ENCODE assay signal across 16 cellular contexts in genomic region chr9:98178874-98179850, GRCh38.
"Had no signal": no experiment of that assay in that cellular context is flagged by ENCODE, and none has a peak within 500 bp of the region (broad histone marks: within the 10 kb centered on the region; RNA-seq: fewer than 3 reads in every experiment).

No MANE protein-coding gene starts in this region.

- H3K9me3 ChIP-seq: adrenal gland, lower lobe of right lung, psoas muscle, stomach had no signal

- H3K27me3 Mint-ChIP-seq: activated CD4-positive, alpha-beta memory T cell treated with anti-CD3 and anti-CD28 coated beads, Interleukin-2, amount 10 ng/mL, durations not matched to agents 7 days and 5 days; activated CD4-positive, alpha-beta T cell treated with anti-CD3 and anti-CD28 coated beads for 36 hours; activated naive CD4-positive, alpha-beta T cell treated with anti-CD3 and anti-CD28 coated beads, Interleukin-2, amount 50 U/mL, for 24 hours had no signal

- DNase-seq: activated CD4-positive, alpha-beta memory T cell treated with anti-CD3 and anti-CD28 coated beads, Interleukin-2, amount 10 ng/mL, durations not matched to agents 7 days and 5 days; activated CD4-positive, alpha-beta T cell treated with anti-CD3 and anti-CD28 coated beads for 36 hours; activated effector memory CD4-positive, alpha-beta T cell treated with anti-CD3 and anti-CD28 coated beads, Interleukin-2, amount 50 U/mL, for 16 hours; activated T-cell treated with anti-CD3 and anti-CD28 coated beads, Interleukin-2, amount 50 U/mL, for 4 hours; adrenal gland; endodermal cell; left colon; lower lobe of right lung; nephron progenitor cell; psoas muscle; stomach had no signal

- FAIRE-seq: islet of Langerhans, urothelium cell line had no signal

- H3K27ac ChIP-seq: adrenal gland, dorsolateral prefrontal cortex, lower lobe of right lung, psoas muscle, stomach had no signal

- H3K4me1 ChIP-seq: adrenal gland, psoas muscle had no signal

- H3K4me3 ChIP-seq: adrenal gland, dorsolateral prefrontal cortex, lower lobe of right lung, psoas muscle, stomach had no signal

- H3K9me3 Mint-ChIP-seq: activated CD4-positive, alpha-beta memory T cell treated with anti-CD3 and anti-CD28 coated beads, Interleukin-2, amount 10 ng/mL, durations not matched to agents 7 days and 5 days; activated naive CD4-positive, alpha-beta T cell treated with anti-CD3 and anti-CD28 coated beads, Interleukin-2, amount 50 U/mL, for 24 hours; activated T-cell treated with anti-CD3 and anti-CD28 coated beads, Interleukin-2, amount 50 U/mL, for 4 hours; endodermal cell; nephron progenitor cell had no signal

- H3K36me3 ChIP-seq: adrenal gland, lower lobe of right lung, stomach had no signal

- H3K27ac Mint-ChIP-seq: activated naive CD4-positive, alpha-beta T cell treated with anti-CD3 and anti-CD28 coated beads, Interleukin-2, amount 50 U/mL, for 24 hours; endodermal cell; nephron progenitor cell had no signal

- H3K4me3 Mint-ChIP-seq: activated CD4-positive, alpha-beta memory T cell treated with anti-CD3 and anti-CD28 coated beads, Interleukin-2, amount 10 ng/mL, durations not matched to agents 7 days and 5 days; activated CD4-positive, alpha-beta T cell treated with anti-CD3 and anti-CD28 coated beads for 36 hours; activated naive CD4-positive, alpha-beta T cell treated with anti-CD3 and anti-CD28 coated beads, Interleukin-2, amount 50 U/mL, for 24 hours; activated T-cell treated with anti-CD3 and anti-CD28 coated beads, Interleukin-2, amount 50 U/mL, for 4 hours; endodermal cell; nephron progenitor cell had no signal

- ATAC-seq: activated CD4-positive, alpha-beta T cell treated with anti-CD3 and anti-CD28 coated beads for 36 hours; activated T-cell treated with anti-CD3 and anti-CD28 coated beads, Interleukin-2, amount 50 U/mL, for 4 hours; lower lobe of right lung; psoas muscle; sciatic nerve had no signal

- H3K36me3 Mint-ChIP-seq: activated naive CD4-positive, alpha-beta T cell treated with anti-CD3 and anti-CD28 coated beads, Interleukin-2, amount 50 U/mL, for 24 hours had no signal

- H3K27me3 ChIP-seq: adrenal gland, dorsolateral prefrontal cortex, stomach had no signal
